Comparison of ENCODE assay signal across 14 cellular contexts in the genomic region with DNA sequence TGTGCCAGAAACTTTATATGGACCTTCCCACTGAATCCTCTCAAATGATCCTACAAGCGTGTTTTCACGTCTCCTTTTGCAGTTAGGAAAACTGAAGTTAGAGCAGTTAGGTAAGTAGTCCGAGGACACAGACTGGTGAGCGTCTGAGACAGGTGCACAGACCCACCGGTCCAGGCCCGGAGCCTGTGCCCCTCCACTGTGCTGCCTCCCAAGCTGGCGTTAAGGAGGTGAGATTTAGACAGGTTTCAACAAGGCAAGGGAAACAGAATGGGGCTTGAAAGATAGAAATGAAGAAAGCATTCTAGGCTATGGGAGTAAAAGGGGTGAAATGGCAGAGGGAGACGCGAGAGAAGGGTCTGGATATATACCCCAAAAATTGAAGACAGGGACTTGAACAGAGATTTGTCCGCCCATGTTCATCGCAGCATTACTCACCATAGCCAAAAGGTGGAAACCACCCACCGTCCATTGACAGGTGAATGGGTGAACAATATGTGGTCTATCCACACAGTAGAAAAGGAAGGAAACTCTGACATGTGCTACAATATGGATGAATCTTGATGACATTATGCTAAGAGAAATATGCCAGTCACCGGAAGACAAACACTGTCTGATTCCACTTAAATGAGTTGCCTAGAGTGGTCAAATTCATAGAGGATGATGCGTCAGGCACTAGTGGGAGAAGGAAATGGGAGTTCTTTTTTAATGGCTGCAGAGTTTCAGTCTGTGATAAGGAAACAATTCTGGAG. TPM values are rescaled to one million over a fixed set of nuclear protein-coding genes. Genes with fewer than 3 reads are reported as not detected.
DNase-seq lines count a peak whose midpoint lies in the region; ATAC-seq and TF ChIP-seq lines count a peak whose summit lies in the region.
"Had no signal": no experiment of that assay in that cellular context is flagged by ENCODE, and none has a peak within 500 bp of the region (broad histone marks: within the 10 kb centered on the region; RNA-seq: fewer than 3 reads in every experiment).

No MANE protein-coding gene starts in this region.

- ATAC-seq in activated CD4-positive, alpha-beta T cell treated with anti-CD3 and anti-CD28 coated beads for 36 hours = peak; percentile 44
- ATAC-seq in HG03097 (IDR thresholded peaks at IDR 0.05; ENCODE audit: low FRiP score, unreplicated experiment) = no peak
- no peak for ATAC-seq in HG02571 (IDR thresholded peaks at IDR 0.05; ENCODE audit: unreplicated experiment)

- no peaks in the 10 kb centered on the region for H3K36me3 ChIP-seq in stomach
- H3K36me3 ChIP-seq in left ventricle myocardium inferior = no peaks in the 10 kb centered on the region
- H3K36me3 ChIP-seq: gastrocnemius medialis, uterus had no signal

- DNase-seq in activated CD4-positive, alpha-beta T cell treated with anti-CD3 and anti-CD28 coated beads for 36 hours = no peak
- DNase-seq in activated CD4-positive, alpha-beta T cell treated with anti-CD3 and anti-CD28 coated beads, Interleukin-2, amount 50 U/mL, for 1 hour = no peak
- peak; percentile 8 for DNase-seq in activated CD4-positive, alpha-beta memory T cell treated with anti-CD3 and anti-CD28 coated beads for 36 hours
- DNase-seq in fibroblast of pulmonary artery (ENCODE audit: low read depth) (peak; percentile 48), stomach (peak; percentile 8), left ventricle myocardium inferior (no peak)
- DNase-seq: gastrocnemius medialis, NCI-H774, uterus had no signal

- H3K4me3 ChIP-seq in fibroblast of pulmonary artery (replicated peaks; ENCODE audit: low read depth, low read length) = no peak overlapping the region
- H3K4me3 ChIP-seq in stomach = no peak overlapping the region
- H3K4me3 ChIP-seq in left ventricle myocardium inferior = no peak overlapping the region
- H3K4me3 ChIP-seq: gastrocnemius medialis, uterus had no signal

- H3K4me1 ChIP-seq in stomach = no peaks in the 10 kb centered on the region
- H3K4me1 ChIP-seq in left ventricle myocardium inferior = no peaks in the 10 kb centered on the region
- H3K4me1 ChIP-seq: gastrocnemius medialis, uterus had no signal

- TF ChIP-seq CTCF in fibroblast of pulmonary artery (IDR thresholded peaks at IDR 0.05; ENCODE audit: low read length, missing control alignments) (no peak), stomach (IDR thresholded peaks at IDR 0.05) (no peak), left ventricle myocardium inferior (IDR thresholded peaks at IDR 0.05; ENCODE audit: borderline replicate concordance) (no peak)

- no peaks in the 10 kb centered on the region for H3K9me3 ChIP-seq in stomach
- H3K9me3 ChIP-seq in left ventricle myocardium inferior (replicated peaks) = no peaks in the 10 kb centered on the region
- H3K9me3 ChIP-seq: gastrocnemius medialis, uterus had no signal

- no peak overlapping the region for H3K4me3 Mint-ChIP-seq in activated CD4-positive, alpha-beta T cell treated with anti-CD3 and anti-CD28 coated beads for 36 hours
- no peak overlapping the region for H3K4me3 Mint-ChIP-seq in activated CD4-positive, alpha-beta memory T cell treated with anti-CD3 and anti-CD28 coated beads for 36 hours
- H3K4me3 Mint-ChIP-seq: T-helper 1 cell treated with Interleukin-12 subunit alpha and Interleukin-12 subunit beta and Interleukin-4 antibody, amounts not matched to agents 30 μg/mL and 1 μg/mL, for 36 hours had no signal

- intact Hi-C loops in activated CD4-positive, alpha-beta T cell treated with anti-CD3 and anti-CD28 coated beads for 36 hours (cut with DNase I, micrococcal nuclease) = no loop called here
- intact Hi-C loops in activated CD4-positive, alpha-beta memory T cell treated with anti-CD3 and anti-CD28 coated beads for 36 hours (cut with micrococcal nuclease) = no loop called here
- intact Hi-C loops in stomach (cut with DNase I; ENCODE audit: low total_unique reads) = no loop called here
- intact Hi-C loops in left ventricle myocardium inferior (cut with micrococcal nuclease) = no loop called here

- H3K27ac Mint-ChIP-seq in activated CD4-positive, alpha-beta T cell treated with anti-CD3 and anti-CD28 coated beads for 36 hours = no peak overlapping the region
- no peak overlapping the region for H3K27ac Mint-ChIP-seq in activated CD4-positive, alpha-beta memory T cell treated with anti-CD3 and anti-CD28 coated beads for 36 hours
- H3K27ac Mint-ChIP-seq: T-helper 1 cell treated with Interleukin-12 subunit alpha and Interleukin-12 subunit beta and Interleukin-4 antibody, amounts not matched to agents 30 μg/mL and 1 μg/mL, for 36 hours had no signal

- no peak for TF ChIP-seq EP300 in stomach (IDR thresholded peaks at IDR 0.05)

- no peak overlapping the region for H3K27ac ChIP-seq in stomach
- no peak overlapping the region for H3K27ac ChIP-seq in left ventricle myocardium inferior (replicated peaks)
- H3K27ac ChIP-seq: gastrocnemius medialis, uterus had no signal

- H3K36me3 Mint-ChIP-seq in activated CD4-positive, alpha-beta T cell treated with anti-CD3 and anti-CD28 coated beads for 36 hours (ENCODE audit: low read depth) = no peaks in the 10 kb centered on the region
- no peaks in the 10 kb centered on the region for H3K36me3 Mint-ChIP-seq in activated CD4-positive, alpha-beta memory T cell treated with anti-CD3 and anti-CD28 coated beads for 36 hours
- H3K36me3 Mint-ChIP-seq: brain had no signal

- no peaks in the 10 kb centered on the region for H3K9me3 Mint-ChIP-seq in activated CD4-positive, alpha-beta T cell treated with anti-CD3 and anti-CD28 coated beads for 36 hours (ENCODE audit: low read depth)
- H3K9me3 Mint-ChIP-seq in activated CD4-positive, alpha-beta memory T cell treated with anti-CD3 and anti-CD28 coated beads for 36 hours = no peaks in the 10 kb centered on the region
- H3K9me3 Mint-ChIP-seq: brain; T-helper 1 cell treated with Interleukin-12 subunit alpha and Interleukin-12 subunit beta and Interleukin-4 antibody, amounts not matched to agents 30 μg/mL and 1 μg/mL, for 36 hours had no signal

- POLR2A ChIA-PET in activated CD4-positive, alpha-beta T cell treated with anti-CD3 and anti-CD28 coated beads for 36 hours (lab: Charles Lee) = no interaction called here
- POLR2A ChIA-PET in activated CD4-positive, alpha-beta memory T cell treated with anti-CD3 and anti-CD28 coated beads for 36 hours (lab: Charles Lee) = no interaction called here

- WGBS in stomach, 5 donors = 81 to 89% (median 86%) methylated on average over 14 of the region's 14 CpGs

- TF ChIP-seq POLR2A in stomach (IDR thresholded peaks at IDR 0.05) = no peak

- H3K27me3 Mint-ChIP-seq in activated CD4-positive, alpha-beta T cell treated with anti-CD3 and anti-CD28 coated beads for 36 hours = peaks cover 24% of the 10 kb centered on the region
- H3K27me3 Mint-ChIP-seq in activated CD4-positive, alpha-beta memory T cell treated with anti-CD3 and anti-CD28 coated beads for 36 hours = peaks cover 31% of the 10 kb centered on the region

- CTCF ChIA-PET in activated CD4-positive, alpha-beta T cell treated with anti-CD3 and anti-CD28 coated beads for 36 hours (lab: Charles Lee) = no interaction called here
- CTCF ChIA-PET in activated CD4-positive, alpha-beta memory T cell treated with anti-CD3 and anti-CD28 coated beads for 36 hours (lab: Charles Lee) = interaction anchor here (1.4 kb wide), 1 partner anchor 14 kb away, joined by 5 read pairs; no protein-coding TSS in a partner anchor

- no peaks in the 10 kb centered on the region for H3K4me1 Mint-ChIP-seq in activated CD4-positive, alpha-beta T cell treated with anti-CD3 and anti-CD28 coated beads for 36 hours
- H3K4me1 Mint-ChIP-seq in activated CD4-positive, alpha-beta memory T cell treated with anti-CD3 and anti-CD28 coated beads for 36 hours (ENCODE audit: low read depth) = no peaks in the 10 kb centered on the region

- H3K27me3 ChIP-seq in stomach = peaks cover 0 to 46% (median 0%) of the 10 kb centered on the region in 3 donors
- peaks cover 62% of the 10 kb centered on the region for H3K27me3 ChIP-seq in left ventricle myocardium inferior (ENCODE audit: low read depth)
- H3K27me3 ChIP-seq: uterus had no signal

RNA-seq across cellular contexts. Expression of a gene that starts 15.7 kb away (rescaled TPM):
- not detected for total RNA-seq in activated CD4-positive, alpha-beta T cell treated with anti-CD3 and anti-CD28 coated beads for 36 hours
- not detected for total RNA-seq in activated CD4-positive, alpha-beta memory T cell treated with anti-CD3 and anti-CD28 coated beads for 36 hours
- total RNA-seq in stomach (1 to 10 TPM in 1 of 5 donors, under 1 TPM in 3, not detected in 1; under 0.01 to 3.5 (median 0.40) TPM), left ventricle myocardium inferior (0.38 TPM)
- polyA plus RNA-seq in stomach = 10 to 100 TPM in 1 of 3 donors, under 1 TPM in 1, not detected in 1; 0.12 to 42.2 TPM
- total RNA-seq: liver had no signal

Comparison
In these comparisons a context has a peak if more than half of its experiments do, and no peak if none do; other contexts are left out.
1. DNase-seq: peak in activated CD4-positive, alpha-beta memory T cell treated with anti-CD3 and anti-CD28 coated beads for 36 hours (single experiment), fibroblast of pulmonary artery (single experiment) and stomach (single experiment); none in activated CD4-positive, alpha-beta T cell treated with anti-CD3 and anti-CD28 coated beads for 36 hours (single experiment), activated CD4-positive, alpha-beta T cell treated with anti-CD3 and anti-CD28 coated beads, Interleukin-2, amount 50 U/mL, for 1 hour (single experiment) and left ventricle myocardium inferior (single experiment).